1 cellular context compared by ENCODE assay signal in genomic region chr16:2155091-2156024, GRCh38.
TF ChIP-seq lines count a peak whose summit lies in the region.

Gene TRAF7 (plus strand): TSS chr16:2155782. CDS start chr16:2163921, 8,139 bp downstream.

TF ChIP-seq in liver, 16 proteins besides CTCF, POLR2A, EP300 and RAD21 (continued from another document):
- TF ChIP-seq, protein P1, sequence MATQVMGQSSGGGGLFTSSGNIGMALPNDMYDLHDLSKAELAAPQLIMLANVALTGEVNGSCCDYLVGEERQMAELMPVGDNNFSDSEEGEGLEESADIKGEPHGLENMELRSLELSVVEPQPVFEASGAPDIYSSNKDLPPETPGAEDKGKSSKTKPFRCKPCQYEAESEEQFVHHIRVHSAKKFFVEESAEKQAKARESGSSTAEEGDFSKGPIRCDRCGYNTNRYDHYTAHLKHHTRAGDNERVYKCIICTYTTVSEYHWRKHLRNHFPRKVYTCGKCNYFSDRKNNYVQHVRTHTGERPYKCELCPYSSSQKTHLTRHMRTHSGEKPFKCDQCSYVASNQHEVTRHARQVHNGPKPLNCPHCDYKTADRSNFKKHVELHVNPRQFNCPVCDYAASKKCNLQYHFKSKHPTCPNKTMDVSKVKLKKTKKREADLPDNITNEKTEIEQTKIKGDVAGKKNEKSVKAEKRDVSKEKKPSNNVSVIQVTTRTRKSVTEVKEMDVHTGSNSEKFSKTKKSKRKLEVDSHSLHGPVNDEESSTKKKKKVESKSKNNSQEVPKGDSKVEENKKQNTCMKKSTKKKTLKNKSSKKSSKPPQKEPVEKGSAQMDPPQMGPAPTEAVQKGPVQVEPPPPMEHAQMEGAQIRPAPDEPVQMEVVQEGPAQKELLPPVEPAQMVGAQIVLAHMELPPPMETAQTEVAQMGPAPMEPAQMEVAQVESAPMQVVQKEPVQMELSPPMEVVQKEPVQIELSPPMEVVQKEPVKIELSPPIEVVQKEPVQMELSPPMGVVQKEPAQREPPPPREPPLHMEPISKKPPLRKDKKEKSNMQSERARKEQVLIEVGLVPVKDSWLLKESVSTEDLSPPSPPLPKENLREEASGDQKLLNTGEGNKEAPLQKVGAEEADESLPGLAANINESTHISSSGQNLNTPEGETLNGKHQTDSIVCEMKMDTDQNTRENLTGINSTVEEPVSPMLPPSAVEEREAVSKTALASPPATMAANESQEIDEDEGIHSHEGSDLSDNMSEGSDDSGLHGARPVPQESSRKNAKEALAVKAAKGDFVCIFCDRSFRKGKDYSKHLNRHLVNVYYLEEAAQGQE (IDR thresholded peaks at IDR 0.05), result peak; percentile 97
TF ChIP-seq in liver: peak in this region for 13.
